1 cellular context compared by ENCODE assay signal in genomic region chr17:4970273-4970672, GRCh38.
TF ChIP-seq lines count a peak whose summit lies in the region.

No MANE protein-coding gene starts in this region.

TF ChIP-seq in K562, 482 proteins besides CTCF, POLR2A, EP300 and RAD21:
- TF ChIP-seq CBFA2T3 (IDR thresholded peaks at IDR 0.05), result no peak
- TF ChIP-seq DIDO1 (tag; IDR thresholded peaks at IDR 0.05; ENCODE audit: low read depth), result no peak
- TF ChIP-seq ZNF75A (CRISPR knock-in tag; IDR thresholded peaks at IDR 0.05), result no peak
- no peak for TF ChIP-seq POLR2AphosphoS5 (IDR thresholded peaks at IDR 0.05; ENCODE audit: control insufficient read depth, insufficient read depth, low read depth, low read length)
- no peak for TF ChIP-seq PKNOX1 (IDR thresholded peaks at IDR 0.05)
- TF ChIP-seq ZFPM2 (CRISPR knock-in tag; IDR thresholded peaks at IDR 0.05), result no peak
